In the genomic region with DNA sequence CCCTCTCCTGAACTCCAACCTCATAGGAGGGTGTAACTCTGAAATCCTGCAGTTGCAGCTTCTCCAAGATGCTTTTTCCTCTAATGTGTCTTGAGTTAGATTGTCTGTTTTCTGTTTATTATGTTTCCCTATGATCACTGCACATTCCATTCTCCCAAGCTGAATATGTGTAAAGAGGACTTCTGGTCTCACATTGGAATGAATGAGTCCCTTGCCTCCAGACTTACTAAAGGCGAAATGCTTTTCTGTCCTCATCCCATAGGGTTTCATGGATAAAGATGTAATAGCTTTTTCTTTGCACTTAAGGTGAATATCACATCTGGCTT, we compare ENCODE assay signal across 26 cellular contexts. TPM values are rescaled to one million over a fixed set of nuclear protein-coding genes. Genes with fewer than 3 reads are reported as not detected.
A peak's percentile ranks its signal among the peaks of the same experiment; 100 is the strongest.
DNase-seq lines count a peak whose midpoint lies in the region; ATAC-seq and TF ChIP-seq lines count a peak whose summit lies in the region.
"Had no signal": no experiment of that assay in that cellular context is flagged by ENCODE, and none has a peak within 500 bp of the region (broad histone marks: within the 10 kb centered on the region; RNA-seq: fewer than 3 reads in every experiment).

No MANE protein-coding gene starts in this region.

- BruUV-seq in Calu3 (replicated peaks; lab: Mats Ljungman, UMichigan), result no TSS peak

- H3K9me3 Mint-ChIP-seq in Calu3 (ENCODE audit: low read depth, unreplicated experiment), result no peaks in the 10 kb centered on the region
- H3K9me3 Mint-ChIP-seq: activated B cell treated with CpG ODN at 0.5 μM for 24 hours, memory B cell had no signal

- ATAC-seq in GM21515 (IDR thresholded peaks at IDR 0.05; ENCODE audit: unreplicated experiment) (no peak), HG03135 (IDR thresholded peaks at IDR 0.05; ENCODE audit: unreplicated experiment) (no peak)

- H3K4me1 Mint-ChIP-seq in Calu3 (ENCODE audit: low read depth, unreplicated experiment), result peaks cover 18% of the 10 kb centered on the region
- H3K4me1 Mint-ChIP-seq: activated B cell treated with CpG ODN at 0.5 μM for 24 hours had no signal

- TF ChIP-seq CTCF in AG10803 (conservative IDR thresholded peaks at IDR 0.05; ENCODE audit: low read length) (no peak), Calu3 (IDR thresholded peaks at IDR 0.05; ENCODE audit: unreplicated experiment) (no peak), coronary artery (IDR thresholded peaks at IDR 0.05) (no peak)

- DNase-seq in AG10803 (ENCODE audit: low read depth) (peak; percentile 15), Calu3 (no peak), coronary artery (ENCODE audit: low spot score) (no peak), retina (peak; percentile 4), GOT3 (lab: John Stamatoyannopoulos, UW) (no peak), mucosa of gallbladder (ENCODE audit: low spot score) (no peak)
- DNase-seq: activated B cell treated with CpG ODN at 0.5 μM for 24 hours; activated CD8-positive, alpha-beta memory T cell treated with anti-CD3 and anti-CD28 coated beads, Interleukin-2, amount 50 U/mL, for 4 hours; Caco-2; DMS79 treated with DMSO at 0.1 percent for 48 hours; glutamatergic neuron; HCEC 1CT; kidney glomerular epithelial cell; MG63; NCI-H1105 treated with DMSO at 0.1 percent for 48 hours; NCI-H2029 treated with DMSO at 0.1 percent for 48 hours; NCI-H226; psoas muscle; T-helper 1 cell had no signal

- H3K4me3 ChIP-seq in AG10803 (ENCODE audit: low read length) (no peak overlapping the region), coronary artery (no peak overlapping the region)
- H3K4me3 ChIP-seq: BLaER1 treated with 17β-estradiol and CSF1 and Interleukin-3, amounts not matched to agents 10 nM and 100 nM; K562; MG63; psoas muscle; SJSA1 had no signal

- intact Hi-C loops in Calu3 (cut with micrococcal nuclease; ENCODE audit: unreplicated experiment), result no loop called here

- H3K27me3 Mint-ChIP-seq in Calu3 (ENCODE audit: unreplicated experiment), result no peaks in the 10 kb centered on the region
- H3K27me3 Mint-ChIP-seq: activated B cell treated with CpG ODN at 0.5 μM for 24 hours; activated naive CD8-positive, alpha-beta T cell; memory B cell had no signal

- no peak overlapping the region for H3K4me3 Mint-ChIP-seq in Calu3 (ENCODE audit: low read depth, unreplicated experiment)
- H3K4me3 Mint-ChIP-seq: activated B cell treated with CpG ODN at 0.5 μM for 24 hours; activated naive CD8-positive, alpha-beta T cell; memory B cell had no signal

- peaks cover 43% of the 10 kb centered on the region for H3K36me3 Mint-ChIP-seq in Calu3 (ENCODE audit: insufficient read depth, unreplicated experiment)

- H3K27ac ChIP-seq in coronary artery, result peak overlapping the region; percentile 1 to 52
- H3K27ac ChIP-seq: psoas muscle, SJSA1 had no signal

- peak overlapping the region; percentile 79 for H3K27ac Mint-ChIP-seq in Calu3 (ENCODE audit: unreplicated experiment)
- H3K27ac Mint-ChIP-seq: activated B cell treated with CpG ODN at 0.5 μM for 24 hours; activated naive CD8-positive, alpha-beta T cell; memory B cell had no signal

- CTCF ChIA-PET in Calu3 (lab: Charles Lee), result interaction anchor here (0.6 to 2.0 kb wide), 2 partner anchors 15 to 47 kb away, joined by 4 to 7 read pairs; no protein-coding TSS in a partner anchor

RNA-seq across cellular contexts. Expression of a gene that starts 35.5 kb away (rescaled TPM):
- total RNA-seq in Calu3 (2022) (11.8 and 12.2 TPM in 2 replicates), mucosa of gallbladder (20.4 TPM)

RNA-seq across cellular contexts. Expression of a gene that starts 35.8 kb away (rescaled TPM):
- 67.3 and 75.5 TPM in 2 replicates for total RNA-seq in Calu3 (2022)
- total RNA-seq in mucosa of gallbladder, result 33.7 TPM

Comparison
In these comparisons a context has a peak if more than half of its experiments do, and no peak if none do; other contexts are left out.
1. DNase-seq: peak in AG10803 (single experiment) and retina (single experiment); none in Calu3 (single experiment), coronary artery (single experiment), GOT3 (single experiment) and mucosa of gallbladder (single experiment).